In genomic region chr5:37735649-37736347, GRCh38 we compare ENCODE assay signal across 11 cellular contexts.
A peak's percentile ranks its signal among the peaks of the same experiment; 100 is the strongest.
DNase-seq lines count a peak whose midpoint lies in the region; ATAC-seq and TF ChIP-seq lines count a peak whose summit lies in the region.
"Had no signal": no experiment of that assay in that cellular context is flagged by ENCODE, and none has a peak within 500 bp of the region (broad histone marks: within the 10 kb centered on the region; RNA-seq: fewer than 3 reads in every experiment).

No MANE protein-coding gene starts in this region.

- H2BK5ac ChIP-seq in mesenchymal stem cell (ENCODE audit: low read depth, low read length, poor library complexity, severe bottlenecking), result no peak overlapping the region

- no peak overlapping the region for H3K4ac ChIP-seq in mesenchymal stem cell (ENCODE audit: low read depth in 1 of 2, low read length in 2 of 2)

- CTCF ChIA-PET in OCI-LY7 (lab: Charles Lee; ENCODE audit: unreplicated experiment), result no interaction called here
- CTCF ChIA-PET in activated CD4-positive, alpha-beta memory T cell treated with anti-CD3 and anti-CD28 coated beads for 36 hours (lab: Charles Lee), result interaction anchor here (5.4 kb wide), 1 partner anchor 14 kb away, joined by 37 read pairs; no protein-coding TSS in a partner anchor

- H3K27ac Mint-ChIP-seq in activated CD4-positive, alpha-beta memory T cell treated with anti-CD3 and anti-CD28 coated beads for 36 hours, result no peak overlapping the region

- H4K8ac ChIP-seq in mesenchymal stem cell (ENCODE audit: low read length), result no peak overlapping the region

- TF ChIP-seq CTCF in MM.1S (IDR thresholded peaks at IDR 0.05; ENCODE audit: low read length), result no peak
- TF ChIP-seq CTCF in OCI-LY7 (conservative IDR thresholded peaks at IDR 0.05; ENCODE audit: low read length), result no peak

- H3K27me3 Mint-ChIP-seq in activated CD4-positive, alpha-beta memory T cell treated with anti-CD3 and anti-CD28 coated beads for 36 hours, result no peaks in the 10 kb centered on the region

- H3K9ac ChIP-seq in MM.1S (ENCODE audit: low read length), result peak overlapping the region; percentile 2; the same call in 1 of the 2 replicates
- H3K9ac ChIP-seq in mesenchymal stem cell (ENCODE audit: low read length), result peak overlapping the region; percentile 56

- peak; percentile 57 for DNase-seq in Daoy (ENCODE audit: low read depth)
- DNase-seq in MM.1S, result peak; percentile 56
- DNase-seq in astrocyte of the hippocampus (ENCODE audit: low read depth, low spot score), result peak; percentile 36
- peak; percentile 36 for DNase-seq in mesenchymal stem cell
- DNase-seq in OCI-LY7 (ENCODE audit: low spot score), result no peak
- DNase-seq in activated CD4-positive, alpha-beta memory T cell treated with anti-CD3 and anti-CD28 coated beads for 36 hours, result no peak
- DNase-seq: KBM-7; small intestine; stimulated activated CD8-positive, alpha-beta memory T cell treated with anti-CD3 and anti-CD28 coated beads, Interleukin-4, amount 100 ng/mL, for 48 hours had no signal

- H3K36me3 ChIP-seq in MM.1S (replicated peaks; ENCODE audit: insufficient read depth, low read length) (no peaks in the 10 kb centered on the region; the same call in 1 of the 2 replicates), mesenchymal stem cell (ENCODE audit: control insufficient read depth in 1 of 2, insufficient read depth in 2 of 2, low read depth in 1 of 2, low read length in 2 of 2) (peaks cover 0 to 5% of the 10 kb centered on the region in 2 experiments), OCI-LY7 (ENCODE audit: insufficient read depth, low read length) (no peaks in the 10 kb centered on the region)

- BruUV-seq in OCI-LY7 (replicated peaks; lab: Mats Ljungman, UMichigan), result no TSS peak

- no peaks in the 10 kb centered on the region for H4K20me1 ChIP-seq in MM.1S (ENCODE audit: insufficient read depth, low read length)
- no peaks in the 10 kb centered on the region for H4K20me1 ChIP-seq in OCI-LY7 (ENCODE audit: insufficient read depth, low read length)

- H2BK12ac ChIP-seq in mesenchymal stem cell (ENCODE audit: low read length in 2 of 2), result no peak overlapping the region

- no peak overlapping the region for H2BK120ac ChIP-seq in mesenchymal stem cell (ENCODE audit: low read depth, low read length)

- H3K4me1 Mint-ChIP-seq in activated CD4-positive, alpha-beta memory T cell treated with anti-CD3 and anti-CD28 coated beads for 36 hours (ENCODE audit: low read depth), result peaks cover 24% of the 10 kb centered on the region

- H4K91ac ChIP-seq in mesenchymal stem cell (ENCODE audit: low read length), result no peak overlapping the region

- H3K4me3 ChIP-seq in MM.1S (ENCODE audit: low read length) (peak overlapping the region; percentile 9; the same call in 1 of the 2 replicates), mesenchymal stem cell (ENCODE audit: insufficient read depth in 1 of 2, low read depth in 1 of 2, low read length in 2 of 2) (peak overlapping the region in 1 of 2 experiments; percentile 19), OCI-LY7 (ENCODE audit: low read depth, low read length, poor library complexity, severe bottlenecking) (no peak overlapping the region)

- 0 out of 2 replicates have a peak overlapping the region, but pooled peaks have one; percentile 2 for H2AFZ ChIP-seq in MM.1S (ENCODE audit: low read length)
- no peak overlapping the region for H2AFZ ChIP-seq in mesenchymal stem cell (ENCODE audit: low read depth, low read length)
- no peak overlapping the region for H2AFZ ChIP-seq in OCI-LY7 (ENCODE audit: low read length)

- intact Hi-C loops in OCI-LY7 (cut with micrococcal nuclease; ENCODE audit: unreplicated experiment), result no loop called here
- intact Hi-C loops in activated CD4-positive, alpha-beta memory T cell treated with anti-CD3 and anti-CD28 coated beads for 36 hours (cut with micrococcal nuclease), result loop anchor here (5.0 kb wide), 1 partner anchor 623 kb away; no protein-coding TSS in a partner anchor

- H3K18ac ChIP-seq in mesenchymal stem cell (ENCODE audit: low read depth in 1 of 2, low read length in 2 of 2), result no peak overlapping the region

- peak overlapping the region; percentile 74 for H3K4me2 ChIP-seq in MM.1S (ENCODE audit: low read depth, low read length)
- H3K4me2 ChIP-seq in mesenchymal stem cell (ENCODE audit: low read length, poor library complexity, severe bottlenecking), result no peak overlapping the region
- H3K4me2 ChIP-seq in OCI-LY7 (ENCODE audit: low read length), result no peak overlapping the region

- H3K27ac ChIP-seq in MM.1S (ENCODE audit: low read length) (peak overlapping the region; percentile 61; the same call in 1 of the 2 replicates), mesenchymal stem cell (ENCODE audit: low read length, poor library complexity, severe bottlenecking) (no peak overlapping the region), OCI-LY7 (ENCODE audit: low read depth, low read length, poor library complexity, severe bottlenecking) (no peak overlapping the region)

- ATAC-seq in GM18511 (IDR thresholded peaks at IDR 0.05; ENCODE audit: unreplicated experiment), result no peak
- ATAC-seq in GM18502 (IDR thresholded peaks at IDR 0.05; ENCODE audit: poor library complexity, unreplicated experiment), result no peak

- no peaks in the 10 kb centered on the region for H3K9me3 ChIP-seq in MM.1S (replicated peaks; ENCODE audit: insufficient read depth, low read length)
- H3K9me3 ChIP-seq in mesenchymal stem cell (ENCODE audit: control insufficient read depth, low read length), result no peaks in the 10 kb centered on the region
- no peaks in the 10 kb centered on the region for H3K9me3 ChIP-seq in OCI-LY7 (ENCODE audit: low read length)

- H3K23ac ChIP-seq in mesenchymal stem cell (ENCODE audit: low read length in 2 of 2), result no peak overlapping the region

- H3K27me3 ChIP-seq in MM.1S (replicated peaks; ENCODE audit: insufficient read depth, low read length) (no peaks in the 10 kb centered on the region), mesenchymal stem cell (ENCODE audit: control insufficient read depth in 1 of 2, insufficient read depth in 1 of 2, low read length in 2 of 2) (no peaks in the 10 kb centered on the region)

- H3K79me1 ChIP-seq in mesenchymal stem cell (replicated peaks; ENCODE audit: low read length, poor library complexity, severe bottlenecking), result no peaks in the 10 kb centered on the region

- peak overlapping the region in 1 of 2 experiments; percentile 20 for H3K14ac ChIP-seq in mesenchymal stem cell (ENCODE audit: low read length in 2 of 2)

- no peak overlapping the region for H2BK15ac ChIP-seq in mesenchymal stem cell (ENCODE audit: low read depth, poor library complexity, severe bottlenecking)

- peaks cover 43% of the 10 kb centered on the region for H3K4me1 ChIP-seq in MM.1S (ENCODE audit: low read length)
- H3K4me1 ChIP-seq in mesenchymal stem cell (ENCODE audit: control insufficient read depth, insufficient read depth, low read depth, low read length), result peaks cover 2% of the 10 kb centered on the region
- no peaks in the 10 kb centered on the region for H3K4me1 ChIP-seq in OCI-LY7 (ENCODE audit: insufficient read depth, low read length, poor library complexity, severe bottlenecking)

- H3F3A ChIP-seq in MM.1S (ENCODE audit: insufficient read depth, low read length), result peaks cover 21% of the 10 kb centered on the region

- no peak overlapping the region for H2AK5ac ChIP-seq in mesenchymal stem cell (ENCODE audit: low read length, severe bottlenecking)

- H3K9me2 ChIP-seq in MM.1S (replicated peaks; ENCODE audit: insufficient read depth, low read length) (no peaks in the 10 kb centered on the region), OCI-LY7 (ENCODE audit: insufficient read depth, low read length) (no peaks in the 10 kb centered on the region)

- WGBS in mesenchymal stem cell, result 68% methylated on average over 2 of the region's 4 CpGs

- POLR2A ChIA-PET in OCI-LY7 (lab: Charles Lee), result interaction anchor here (0.7 to 1.2 kb wide), 2 partner anchors 9 to 11 kb away, joined by 3 read pairs; no protein-coding TSS in a partner anchor
- POLR2A ChIA-PET in activated CD4-positive, alpha-beta memory T cell treated with anti-CD3 and anti-CD28 coated beads for 36 hours (lab: Charles Lee), result no interaction called here

- no peaks in the 10 kb centered on the region for H3K79me2 ChIP-seq in MM.1S (ENCODE audit: low read length)
- H3K79me2 ChIP-seq in OCI-LY7 (ENCODE audit: insufficient read depth, low read depth, low read length), result no peaks in the 10 kb centered on the region

- peaks cover 24% of the 10 kb centered on the region for H3K36me3 Mint-ChIP-seq in activated CD4-positive, alpha-beta memory T cell treated with anti-CD3 and anti-CD28 coated beads for 36 hours

- H3K9me3 Mint-ChIP-seq in activated CD4-positive, alpha-beta memory T cell treated with anti-CD3 and anti-CD28 coated beads for 36 hours, result no peaks in the 10 kb centered on the region

- H3K4me3 Mint-ChIP-seq in activated CD4-positive, alpha-beta memory T cell treated with anti-CD3 and anti-CD28 coated beads for 36 hours, result no peak overlapping the region

Comparison
In these comparisons a context has a peak if more than half of its experiments do, and no peak if none do; other contexts are left out.
1. DNase-seq: peak in Daoy (single experiment), MM.1S (single experiment), astrocyte of the hippocampus (single experiment) and mesenchymal stem cell (single experiment); none in OCI-LY7 (single experiment) and activated CD4-positive, alpha-beta memory T cell treated with anti-CD3 and anti-CD28 coated beads for 36 hours (single experiment).